Comparison of ENCODE assay signal across 18 cellular contexts in genomic region chr14:81363746-81364400, GRCh38. TPM values are rescaled to one million over a fixed set of nuclear protein-coding genes. Genes with fewer than 3 reads are reported as not detected.
DNase-seq lines count a peak whose midpoint lies in the region; ATAC-seq and TF ChIP-seq lines count a peak whose summit lies in the region.
"Had no signal": no experiment of that assay in that cellular context is flagged by ENCODE, and none has a peak within 500 bp of the region (broad histone marks: within the 10 kb centered on the region; RNA-seq: fewer than 3 reads in every experiment).

No MANE protein-coding gene starts in this region.

- TF ChIP-seq CTCF in RWPE1 (conservative IDR thresholded peaks at IDR 0.05; ENCODE audit: low read depth) (no peak), thyroid gland (IDR thresholded peaks at IDR 0.05) (no peak)

- H3K4me3 ChIP-seq in right cardiac atrium (ENCODE audit: low read length) (peak overlapping the region; percentile 6), thyroid gland (replicated peaks in 1 of 3) (no peak overlapping the region)
- H3K4me3 ChIP-seq: dorsolateral prefrontal cortex, PC-9, stomach had no signal

- POLR2A ChIA-PET in RWPE1 (lab: Yijun Ruan, JAX; ENCODE audit: low non-redundant PET): no interaction called here

- H3K27me3 ChIP-seq in right cardiac atrium (ENCODE audit: control insufficient read depth, insufficient read depth) (no peaks in the 10 kb centered on the region), thyroid gland (no peaks in the 10 kb centered on the region)
- H3K27me3 ChIP-seq: stomach had no signal

- no peaks in the 10 kb centered on the region for H3K36me3 ChIP-seq in thyroid gland
- H3K36me3 ChIP-seq: stomach had no signal

- H3K4me1 ChIP-seq in right cardiac atrium (ENCODE audit: control insufficient read depth, insufficient read depth, low read length) (no peaks in the 10 kb centered on the region), thyroid gland (peaks cover 19% of the 10 kb centered on the region in 2 donors)
- H3K4me1 ChIP-seq: stomach had no signal

- H3K9me3 ChIP-seq in right cardiac atrium (ENCODE audit: control insufficient read depth, low read length) (no peaks in the 10 kb centered on the region), thyroid gland (no peaks in the 10 kb centered on the region)
- H3K9me3 ChIP-seq: stomach had no signal

- 50% methylated on average over 4 of the region's 4 CpGs for WGBS in right cardiac atrium
- 59 to 68% methylated on average over 4 of the region's 4 CpGs for WGBS in thyroid gland, 2 donors

- DNase-seq in right cardiac atrium (no peak), left cardiac atrium (no peak), RWPE1 (ENCODE audit: low spot score) (peak; percentile 30), fibroblast of gingiva (ENCODE audit: low read depth) (peak; percentile 71), thyroid gland (no peak), NCI-H345 treated with DMSO at 0.1 percent for 48 hours (lab: John Stamatoyannopoulos, UW; ENCODE audit: unreplicated experiment) (no peak), DMS153 (lab: John Stamatoyannopoulos, UW) (no peak)
- DNase-seq: activated CD4-positive, alpha-beta T cell treated with anti-CD3 and anti-CD28 coated beads for 1 hour; activated CD8-positive, alpha-beta memory T cell treated with anti-CD3 and anti-CD28 coated beads, Interleukin-2, amount 50 U/mL, for 4 hours; activated naive CD4-positive, alpha-beta T cell; dorsolateral prefrontal cortex; naive thymus-derived CD8-positive, alpha-beta T cell; PC-9; stomach; T-cell had no signal

- intact Hi-C loops in right cardiac atrium (cut with DNase I): no loop called here
- intact Hi-C loops in left cardiac atrium (cut with DNase I): no loop called here
- intact Hi-C loops in thyroid gland (cut with DNase I): no loop called here

- no peak for TF ChIP-seq POLR2A in thyroid gland (IDR thresholded peaks at IDR 0.05)

- CTCF ChIA-PET in RWPE1 (lab: Yijun Ruan, JAX): interaction anchor here (0.8 kb wide), 1 partner anchor 70 kb away, joined by 3 read pairs; no protein-coding TSS in a partner anchor

- no peak for ATAC-seq in right cardiac atrium
- no peak for ATAC-seq in left cardiac atrium
- no peak for ATAC-seq in HG02852 (IDR thresholded peaks at IDR 0.05; ENCODE audit: unreplicated experiment)
- ATAC-seq: naive thymus-derived CD8-positive, alpha-beta T cell; T-cell had no signal

- H3K27ac ChIP-seq in right cardiac atrium (ENCODE audit: low read length) (no peak overlapping the region), RWPE1 (no peak overlapping the region), thyroid gland (peak overlapping the region in 2 of 3 donors; percentile 15 to 23)
- H3K27ac ChIP-seq: PC-9 had no signal

RNA-seq across cellular contexts. Expression of gene STON2, which starts 36.3 kb away (rescaled TPM):
- total RNA-seq in right cardiac atrium: 10 to 100 TPM in 1 of 4 donors, 1 to 10 TPM in 3; 8.2 to 20.1 (median 9.4) TPM
- polyA plus RNA-seq in right cardiac atrium: 2.0 TPM
- 10 to 100 TPM in 1 of 2 donors, 1 to 10 TPM in 1; 8.5 to 19.1 TPM for total RNA-seq in left cardiac atrium
- total RNA-seq in thyroid gland: 100 to 1,000 TPM in 2 of 4 donors, 10 to 100 TPM in 2; 69.8 to 202 (median 97.0) TPM
- total RNA-seq: fibroblast of villous mesenchyme; naive thymus-derived CD8-positive, alpha-beta T cell had no signal
- polyA plus RNA-seq: AG04450; naive thymus-derived CD8-positive, alpha-beta T cell had no signal

Comparison
In these comparisons a context has a peak if more than half of its experiments do, and no peak if none do; other contexts are left out.
1. DNase-seq: peak in RWPE1 (single experiment) and fibroblast of gingiva (single experiment); none in right cardiac atrium (0 of 3), left cardiac atrium (single experiment), thyroid gland (0 of 2), NCI-H345 treated with DMSO at 0.1 percent for 48 hours (single experiment) and DMS153 (single experiment).
2. H3K27ac ChIP-seq: peak in thyroid gland (2 of 3); none in right cardiac atrium (single experiment) and RWPE1 (single experiment).